Comparison of ENCODE assay signal across 31 cellular contexts in the genomic region with DNA sequence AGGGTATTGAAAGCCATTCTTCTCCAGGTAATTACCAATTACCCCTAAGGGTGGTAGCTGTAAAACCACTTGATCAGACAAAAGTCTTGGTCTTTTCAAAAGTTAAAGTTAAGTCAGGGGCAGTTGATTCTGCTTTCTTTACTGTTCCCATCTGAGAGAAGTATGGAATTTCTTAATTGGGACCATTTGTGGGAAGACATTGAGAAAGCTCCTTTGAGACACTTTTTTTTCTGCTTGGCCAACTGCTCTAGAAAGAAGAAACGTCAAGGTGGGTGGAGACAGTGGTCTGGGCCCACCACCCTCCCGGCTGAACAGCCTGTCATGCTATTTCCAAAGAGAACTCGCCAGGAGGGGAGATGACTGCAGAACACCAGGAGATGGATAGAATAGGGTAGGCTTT. TPM values are rescaled to one million over a fixed set of nuclear protein-coding genes. Genes with fewer than 3 reads are reported as not detected.
"Had no signal": no experiment of that assay in that cellular context is flagged by ENCODE, and none has a peak within 500 bp of the region (broad histone marks: within the 10 kb centered on the region; RNA-seq: fewer than 3 reads in every experiment).

No MANE protein-coding gene starts in this region.

- DNase-seq: activated CD4-positive, alpha-beta memory T cell treated with anti-CD3 and anti-CD28 coated beads for 36 hours; activated CD4-positive, alpha-beta T cell treated with anti-CD3 and anti-CD28 coated beads for 36 hours; activated CD4-positive, alpha-beta T cell treated with anti-CD3 and anti-CD28 coated beads, Interleukin-2, amount 10 ng/mL, durations not matched to agents 24 days and 14 days; activated CD4-positive, CD25-positive, alpha-beta regulatory T cell; activated CD4-positive, CD25-positive, alpha-beta regulatory T cell treated with anti-CD3 and anti-CD28 coated beads, Interleukin-2, amount 50 U/mL, for 72 hours; activated CD8-positive, alpha-beta memory T cell treated with anti-CD3 and anti-CD28 coated beads, Interleukin-2, amount 10 ng/mL, durations not matched to agents 7 days and 5 days; activated CD8-positive, alpha-beta memory T cell treated with anti-CD3 and anti-CD28 coated beads, Interleukin-2, amount 50 U/mL, for 4 hours; activated CD8-positive, alpha-beta T cell treated with anti-CD3 and anti-CD28 coated beads, Interleukin-2, amount 10 ng/mL, durations not matched to agents 7 days and 5 days; activated effector memory CD4-positive, alpha-beta T cell treated with anti-CD3 and anti-CD28 coated beads, Interleukin-2, amount 50 U/mL, for 16 hours; activated naive CD4-positive, alpha-beta T cell treated with anti-CD3 and anti-CD28 coated beads for 36 hours; activated naive CD8-positive, alpha-beta T cell treated with anti-CD3 and anti-CD28 coated beads for 36 hours; activated naive CD8-positive, alpha-beta T cell treated with anti-CD3 and anti-CD28 coated beads, Interleukin-2, amount 50 U/mL, for 24 hours; activated T-cell treated with anti-CD3 and anti-CD28 coated beads, Interleukin-2, amount 50 U/mL, for 1 hour; activated T-cell treated with anti-CD3 and anti-CD28 coated beads, Interleukin-2, amount 50 U/mL, for 48 hours; central memory CD4-positive, alpha-beta T cell; cerebellar nuclear complex; colonic mucosa; effector CD8-positive, alpha-beta T cell; esophagus squamous epithelium; head of caudate nucleus; T-helper 2 cell had no signal

- H3K27ac ChIP-seq: ascending aorta, breast epithelium, cardiac muscle cell, colonic mucosa, epithelial cell of prostate, esophagus squamous epithelium had no signal

- H3K9me3 ChIP-seq: ascending aorta, breast epithelium, colonic mucosa, esophagus squamous epithelium had no signal

- H3K27me3 ChIP-seq: ascending aorta, breast epithelium, cardiac muscle cell, colonic mucosa had no signal

- H3K4me1 ChIP-seq: ascending aorta, breast epithelium, colonic mucosa had no signal

- H3K4me3 ChIP-seq: ascending aorta, breast epithelium, cardiac muscle cell, colonic mucosa, esophagus squamous epithelium had no signal

- H3K36me3 ChIP-seq: ascending aorta, breast epithelium, colonic mucosa, esophagus squamous epithelium had no signal

- ATAC-seq: activated CD4-positive, alpha-beta T cell treated with anti-CD3 and anti-CD28 coated beads for 36 hours; activated CD8-positive, alpha-beta memory T cell treated with anti-CD3 and anti-CD28 coated beads, Interleukin-2, amount 10 ng/mL, durations not matched to agents 7 days and 5 days; activated CD8-positive, alpha-beta T cell treated with anti-CD3 and anti-CD28 coated beads, Interleukin-2, amount 10 ng/mL, durations not matched to agents 7 days and 5 days; activated naive CD8-positive, alpha-beta T cell treated with anti-CD3 and anti-CD28 coated beads, Interleukin-2, amount 50 U/mL, for 24 hours had no signal

RNA-seq across cellular contexts. Expression of a gene that starts 45.3 kb away (rescaled TPM):
- total RNA-seq: activated CD4-positive, alpha-beta memory T cell treated with anti-CD3 and anti-CD28 coated beads for 36 hours; activated CD4-positive, alpha-beta T cell treated with anti-CD3 and anti-CD28 coated beads for 36 hours; activated CD4-positive, alpha-beta T cell treated with anti-CD3 and anti-CD28 coated beads, Interleukin-2, amount 10 ng/mL, durations not matched to agents 24 days and 14 days; activated CD8-positive, alpha-beta memory T cell treated with anti-CD3 and anti-CD28 coated beads for 36 hours; activated CD8-positive, alpha-beta memory T cell treated with anti-CD3 and anti-CD28 coated beads, Interleukin-2, amount 10 ng/mL, durations not matched to agents 7 days and 5 days; activated CD8-positive, alpha-beta T cell treated with anti-CD3 and anti-CD28 coated beads, Interleukin-2, amount 10 ng/mL, durations not matched to agents 7 days and 5 days; activated naive CD4-positive, alpha-beta T cell treated with anti-CD3 and anti-CD28 coated beads for 36 hours; activated naive CD8-positive, alpha-beta T cell treated with anti-CD3 and anti-CD28 coated beads for 36 hours; activated T-helper 1 cell treated with anti-CD3 and anti-CD28 coated beads, Interleukin-12 subunit alpha, Interleukin-12 subunit beta, Interleukin-2, Interleukin-4 antibody, amounts not matched to agents 30 ng/mL and 10 ng/mL and 1 ng/mL, durations not matched to agents 14 hours and 24 hours and 36 hours; activated T-helper 2 cell treated with anti-CD3 and anti-CD28 coated beads, Interferon-gamma antibody, Interleukin-2, Interleukin-4, amounts not matched to agents 10 μg/mL and 5 μg/mL and 100 μg/mL, durations not matched to agents 14 hours and 24 hours and 36 hours; dermis microvascular lymphatic vessel endothelial cell; endothelial cell of umbilical vein; esophagus squamous epithelium; T-helper 1 cell treated with Interleukin-12 subunit alpha and Interleukin-12 subunit beta and Interleukin-4 antibody, amounts not matched to agents 30 ng/mL and 1 ng/mL, for 36 hours had no signal
